In genomic region chr1:200206340-200206739, GRCh38 we compare ENCODE assay signal across 15 cellular contexts.
DNase-seq lines count a peak whose midpoint lies in the region; ATAC-seq, FAIRE-seq and TF ChIP-seq lines count a peak whose summit lies in the region.
"Had no signal": no experiment of that assay in that cellular context is flagged by ENCODE, and none has a peak within 500 bp of the region (broad histone marks: within the 10 kb centered on the region; RNA-seq: fewer than 3 reads in every experiment).

No MANE protein-coding gene starts in this region.

- no peaks in the 10 kb centered on the region for H3K36me3 ChIP-seq in PC-3 (ENCODE audit: low read depth, low read length)
- no peaks in the 10 kb centered on the region for H3K36me3 ChIP-seq in Peyer's patch
- H3K36me3 ChIP-seq: pancreas, uterus had no signal

- H3K4me3 ChIP-seq in PC-3 (ENCODE audit: low read length) (peak overlapping the region; percentile 3; the same call in 1 of the 2 replicates), epithelial cell of proximal tubule (ENCODE audit: low read depth, low read length) (no peak overlapping the region), Peyer's patch (no peak overlapping the region)
- H3K4me3 ChIP-seq: pancreas, uterus had no signal

- no TSS peak for BruUV-seq in PC-3 (replicated peaks; lab: Mats Ljungman, UMichigan)

- H3F3A ChIP-seq in PC-3 (ENCODE audit: low read length, unreplicated experiment) = no peaks in the 10 kb centered on the region

- DNase-seq in activated naive CD8-positive, alpha-beta T cell treated with anti-CD3 and anti-CD28 coated beads, Interleukin-2, amount 50 U/mL, for 24 hours = no peak
- no peak for DNase-seq in activated naive CD8-positive, alpha-beta T cell treated with anti-CD3 and anti-CD28 coated beads for 36 hours
- peak; percentile 97 for DNase-seq in PC-3
- peak; percentile 19 for DNase-seq in epithelial cell of proximal tubule (ENCODE audit: low read depth)
- DNase-seq in urothelium cell line (ENCODE audit: low spot score) = peak; percentile 46
- DNase-seq in NCI-H2227 (lab: John Stamatoyannopoulos, UW; ENCODE audit: unreplicated experiment) = no peak
- no peak for DNase-seq in Peyer's patch
- DNase-seq: anterior cingulate cortex, pancreas, uterus had no signal

- peaks cover 18% of the 10 kb centered on the region for H3K4me1 Mint-ChIP-seq in activated naive CD8-positive, alpha-beta T cell treated with anti-CD3 and anti-CD28 coated beads, Interleukin-2, amount 50 U/mL, for 24 hours
- H3K4me1 Mint-ChIP-seq in activated naive CD8-positive, alpha-beta T cell treated with anti-CD3 and anti-CD28 coated beads for 36 hours = peaks cover 2% of the 10 kb centered on the region

- H3K27me3 ChIP-seq in PC-3 (ENCODE audit: low read length) = no peaks in the 10 kb centered on the region
- no peaks in the 10 kb centered on the region for H3K27me3 ChIP-seq in Peyer's patch
- H3K27me3 ChIP-seq: pancreas, uterus had no signal

- no peaks in the 10 kb centered on the region for H3K36me3 Mint-ChIP-seq in activated naive CD8-positive, alpha-beta T cell treated with anti-CD3 and anti-CD28 coated beads, Interleukin-2, amount 50 U/mL, for 24 hours (ENCODE audit: low read depth)
- no peaks in the 10 kb centered on the region for H3K36me3 Mint-ChIP-seq in activated naive CD8-positive, alpha-beta T cell treated with anti-CD3 and anti-CD28 coated beads for 36 hours
- H3K36me3 Mint-ChIP-seq: memory B cell had no signal

- H3K4me2 ChIP-seq in PC-3 (ENCODE audit: low read length) = peak overlapping the region; percentile 42

- peaks cover 7% of the 10 kb centered on the region for H3K27me3 Mint-ChIP-seq in activated naive CD8-positive, alpha-beta T cell treated with anti-CD3 and anti-CD28 coated beads, Interleukin-2, amount 50 U/mL, for 24 hours
- H3K27me3 Mint-ChIP-seq in activated naive CD8-positive, alpha-beta T cell treated with anti-CD3 and anti-CD28 coated beads for 36 hours = peaks cover 3% of the 10 kb centered on the region

- H3K27ac ChIP-seq in PC-3 (ENCODE audit: low read length) = peak overlapping the region; percentile 77
- no peak overlapping the region for H3K27ac ChIP-seq in Peyer's patch
- H3K27ac ChIP-seq: pancreas, uterus had no signal

- intact Hi-C loops in PC-3 (cut with micrococcal nuclease) = no loop called here

- CTCF ChIA-PET in PC-3 (lab: Charles Lee) = no interaction called here

- H3K9me3 Mint-ChIP-seq in activated naive CD8-positive, alpha-beta T cell treated with anti-CD3 and anti-CD28 coated beads, Interleukin-2, amount 50 U/mL, for 24 hours = no peaks in the 10 kb centered on the region
- H3K9me3 Mint-ChIP-seq in activated naive CD8-positive, alpha-beta T cell treated with anti-CD3 and anti-CD28 coated beads for 36 hours = peaks cover 2% of the 10 kb centered on the region

- H4K20me1 ChIP-seq in PC-3 (ENCODE audit: low read length) = no peaks in the 10 kb centered on the region

- H3K4me1 ChIP-seq in PC-3 (ENCODE audit: insufficient read depth, low read length) (peaks cover 29% of the 10 kb centered on the region), Peyer's patch (no peaks in the 10 kb centered on the region)
- H3K4me1 ChIP-seq: pancreas, uterus had no signal

- H3K9me2 ChIP-seq in PC-3 (replicated peaks; ENCODE audit: low read length) = 0 out of 2 replicates have a peak, but pooled peaks cover 5% of the 10 kb centered on the region

- TF ChIP-seq CTCF in PC-3 (conservative IDR thresholded peaks at IDR 0.05; ENCODE audit: low read depth, low read length) (no peak), epithelial cell of proximal tubule (conservative IDR thresholded peaks at IDR 0.05; ENCODE audit: low read depth, low read length) (no peak), Peyer's patch (IDR thresholded peaks at IDR 0.05) (no peak)

- peak overlapping the region; percentile 18 for H2AFZ ChIP-seq in PC-3 (ENCODE audit: low read length)

- H3K9me3 ChIP-seq in PC-3 (ENCODE audit: low read length) = no peaks in the 10 kb centered on the region
- H3K9me3 ChIP-seq in Peyer's patch = no peaks in the 10 kb centered on the region
- H3K9me3 ChIP-seq: pancreas, uterus had no signal

- no peak overlapping the region for H3K27ac Mint-ChIP-seq in activated naive CD8-positive, alpha-beta T cell treated with anti-CD3 and anti-CD28 coated beads, Interleukin-2, amount 50 U/mL, for 24 hours
- no peak overlapping the region for H3K27ac Mint-ChIP-seq in activated naive CD8-positive, alpha-beta T cell treated with anti-CD3 and anti-CD28 coated beads for 36 hours
- H3K27ac Mint-ChIP-seq: B cell, memory B cell had no signal

- TF ChIP-seq POLR2A in Peyer's patch (IDR thresholded peaks at IDR 0.05) = no peak

- peak; percentile 63 for ATAC-seq in activated naive CD8-positive, alpha-beta T cell treated with anti-CD3 and anti-CD28 coated beads, Interleukin-2, amount 50 U/mL, for 24 hours
- peak; percentile 83 for ATAC-seq in PC-3
- ATAC-seq in GM21737 (IDR thresholded peaks at IDR 0.05; ENCODE audit: unreplicated experiment) = no peak
- ATAC-seq: pancreas, Right ventricle myocardium inferior had no signal

- POLR2A ChIA-PET in PC-3 (lab: Charles Lee; ENCODE audit: unreplicated experiment) = no interaction called here

- no peak overlapping the region for H3K4me3 Mint-ChIP-seq in activated naive CD8-positive, alpha-beta T cell treated with anti-CD3 and anti-CD28 coated beads, Interleukin-2, amount 50 U/mL, for 24 hours
- no peak overlapping the region for H3K4me3 Mint-ChIP-seq in activated naive CD8-positive, alpha-beta T cell treated with anti-CD3 and anti-CD28 coated beads for 36 hours
- H3K4me3 Mint-ChIP-seq: B cell, memory B cell had no signal

- peak overlapping the region; percentile 17 for H3K9ac ChIP-seq in PC-3 (ENCODE audit: low read length)

- no peak for FAIRE-seq in urothelium cell line (lab: Jason Lieb, UNC)
- FAIRE-seq: G401.6, pancreas had no signal

- no peaks in the 10 kb centered on the region for H3K79me2 ChIP-seq in PC-3 (ENCODE audit: low read length)

Comparison
In these comparisons a context has a peak if more than half of its experiments do, and no peak if none do; other contexts are left out.
1. DNase-seq: peak in PC-3 (single experiment), epithelial cell of proximal tubule (single experiment) and urothelium cell line (single experiment); none in activated naive CD8-positive, alpha-beta T cell treated with anti-CD3 and anti-CD28 coated beads, Interleukin-2, amount 50 U/mL, for 24 hours (single experiment), activated naive CD8-positive, alpha-beta T cell treated with anti-CD3 and anti-CD28 coated beads for 36 hours (single experiment), NCI-H2227 (single experiment) and Peyer's patch (0 of 3).